Comparison of ENCODE assay signal across 8 cellular contexts in the genomic region with DNA sequence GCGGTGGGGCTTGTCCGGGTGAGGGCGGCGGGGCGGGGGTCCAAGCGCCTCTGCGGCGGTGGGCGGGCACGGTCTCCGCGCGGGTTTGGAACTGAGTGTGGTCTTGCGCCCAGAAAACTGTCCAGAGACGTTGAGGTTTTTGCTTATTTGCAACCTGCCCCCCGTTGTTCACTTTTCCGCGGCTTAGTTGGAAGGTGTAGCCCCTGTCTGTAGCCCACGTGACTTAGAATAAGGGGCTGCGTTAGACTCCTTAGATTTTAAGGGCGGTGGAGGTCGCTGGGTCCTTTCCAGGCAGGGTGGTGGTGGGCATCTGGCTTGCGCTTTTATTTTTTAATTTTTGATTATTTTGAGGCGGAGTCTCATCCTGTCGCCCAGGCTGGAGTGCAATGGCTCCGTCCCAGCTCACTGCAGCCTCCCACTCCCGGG. TPM values are rescaled to one million over a fixed set of nuclear protein-coding genes. Genes with fewer than 3 reads are reported as not detected.
DNase-seq lines count a peak whose midpoint lies in the region; ATAC-seq and TF ChIP-seq lines count a peak whose summit lies in the region.

No MANE protein-coding gene starts in this region.

- H3K36me3 Mint-ChIP-seq in CD14-positive monocyte = peaks cover 38 to 48% of the 10 kb centered on the region in 2 donors

- H3F3A ChIP-seq in neural cell (ENCODE audit: insufficient read depth, low read length, poor library complexity, severe bottlenecking) = peaks cover 4% of the 10 kb centered on the region

- TF ChIP-seq RAD21 in neural cell (conservative IDR thresholded peaks at IDR 0.05) = no peak

- H3K9ac ChIP-seq in neural cell (ENCODE audit: low read length) = peak overlapping the region; percentile 81

- TF ChIP-seq CTCF in CD14-positive monocyte (IDR thresholded peaks at IDR 0.05) (no peak), coronary artery (IDR thresholded peaks at IDR 0.05) (no peak), neural cell (IDR thresholded peaks at IDR 0.05; ENCODE audit: poor library complexity, severe bottlenecking) (no peak)

- H3K27me3 Mint-ChIP-seq in CD14-positive monocyte (ENCODE audit: low read depth in 3 of 3) = peaks cover 1 to 4% (median 3%) of the 10 kb centered on the region in 3 donors

- peak overlapping the region; percentile 44 for H3K4me2 ChIP-seq in neural cell (ENCODE audit: low read length)

- peaks cover 27% of the 10 kb centered on the region for H3K4me1 Mint-ChIP-seq in CD14-positive monocyte

- no peaks in the 10 kb centered on the region for H3K27me3 ChIP-seq in neural cell (ENCODE audit: insufficient read depth, low read depth, low read length)

- no peak for TF ChIP-seq EP300 in neural cell (conservative IDR thresholded peaks at IDR 0.05; ENCODE audit: poor library complexity, severe bottlenecking)

- peaks cover 0 to 2% (median 0%) of the 10 kb centered on the region in 7 donors for H3K9me3 Mint-ChIP-seq in CD14-positive monocyte

- H3K27ac ChIP-seq in KOPT-K1 (ENCODE audit: low read depth, low read length, poor library complexity, severe bottlenecking) (peak overlapping the region; percentile 91), coronary artery (peak overlapping the region; percentile 83 to 86), neural cell (ENCODE audit: low read length) (peak overlapping the region; percentile 82)

- H2AFZ ChIP-seq in neural cell (ENCODE audit: low read depth, low read length) = no peak overlapping the region

- ATAC-seq in GM18858 (IDR thresholded peaks at IDR 0.05; ENCODE audit: unreplicated experiment) (no peak), HG02938 (IDR thresholded peaks at IDR 0.05; ENCODE audit: unreplicated experiment) (no peak), GM18502 (IDR thresholded peaks at IDR 0.05; ENCODE audit: poor library complexity, unreplicated experiment) (no peak)

- peaks cover 59% of the 10 kb centered on the region for H3K36me3 ChIP-seq in KOPT-K1 (ENCODE audit: insufficient read depth, low read length)
- H3K36me3 ChIP-seq in neural cell (ENCODE audit: insufficient read depth, low read length) = no peaks in the 10 kb centered on the region

- peak overlapping the region; percentile 87 for H3K4me3 ChIP-seq in coronary artery
- H3K4me3 ChIP-seq in neural cell (ENCODE audit: low read length) = peak overlapping the region; percentile 96

- H4K20me1 ChIP-seq in neural cell (ENCODE audit: insufficient read depth) = peaks cover 4% of the 10 kb centered on the region

- no peaks in the 10 kb centered on the region for H3K9me3 ChIP-seq in KOPT-K1 (ENCODE audit: insufficient read depth, low read length, poor library complexity, severe bottlenecking)
- no peaks in the 10 kb centered on the region for H3K9me3 ChIP-seq in neural cell (ENCODE audit: low read length)

- H3K4me3 Mint-ChIP-seq in CD14-positive monocyte = peak overlapping the region; percentile 89 to 95

- intact Hi-C loops in CD14-positive monocyte (cut with micrococcal nuclease) = loop anchor here in 1 of 2 donors (1.0 to 2.0 kb wide), 2 partner anchors 40 to 56 kb away; a partner anchor contains a TSS

- peaks cover 14% of the 10 kb centered on the region for H3K79me2 ChIP-seq in neural cell (replicated peaks; ENCODE audit: insufficient read depth, low read length)

- H3K27ac Mint-ChIP-seq in CD14-positive monocyte = peak overlapping the region; percentile 18 to 99 (median 95)

- H3K9me2 ChIP-seq in neural cell (ENCODE audit: insufficient read depth, low read length) = no peaks in the 10 kb centered on the region

- DNase-seq in CD14-positive monocyte (ENCODE audit: low spot score) = no peak
- DNase-seq in coronary artery (ENCODE audit: low spot score) = no peak
- no peak for DNase-seq in COLO668 (lab: John Stamatoyannopoulos, UW; ENCODE audit: unreplicated experiment)

TF ChIP-seq in neural cell, 6 proteins besides CTCF, POLR2A, EP300 and RAD21:
- TF ChIP-seq TAF1 (IDR thresholded peaks at IDR 0.05; ENCODE audit: low read depth) (no peak), MXI1 (conservative IDR thresholded peaks at IDR 0.05; ENCODE audit: poor library complexity, severe bottlenecking) (no peak), POLR2AphosphoS5 (IDR thresholded peaks at IDR 0.05) (no peak), EZH2 (IDR thresholded peaks at IDR 0.05; ENCODE audit: borderline replicate concordance, insufficient read depth, low read length, poor library complexity, severe bottlenecking) (no peak), SMC3 (conservative IDR thresholded peaks at IDR 0.05; ENCODE audit: poor library complexity) (no peak)
- TF ChIP-seq, protein P1, sequence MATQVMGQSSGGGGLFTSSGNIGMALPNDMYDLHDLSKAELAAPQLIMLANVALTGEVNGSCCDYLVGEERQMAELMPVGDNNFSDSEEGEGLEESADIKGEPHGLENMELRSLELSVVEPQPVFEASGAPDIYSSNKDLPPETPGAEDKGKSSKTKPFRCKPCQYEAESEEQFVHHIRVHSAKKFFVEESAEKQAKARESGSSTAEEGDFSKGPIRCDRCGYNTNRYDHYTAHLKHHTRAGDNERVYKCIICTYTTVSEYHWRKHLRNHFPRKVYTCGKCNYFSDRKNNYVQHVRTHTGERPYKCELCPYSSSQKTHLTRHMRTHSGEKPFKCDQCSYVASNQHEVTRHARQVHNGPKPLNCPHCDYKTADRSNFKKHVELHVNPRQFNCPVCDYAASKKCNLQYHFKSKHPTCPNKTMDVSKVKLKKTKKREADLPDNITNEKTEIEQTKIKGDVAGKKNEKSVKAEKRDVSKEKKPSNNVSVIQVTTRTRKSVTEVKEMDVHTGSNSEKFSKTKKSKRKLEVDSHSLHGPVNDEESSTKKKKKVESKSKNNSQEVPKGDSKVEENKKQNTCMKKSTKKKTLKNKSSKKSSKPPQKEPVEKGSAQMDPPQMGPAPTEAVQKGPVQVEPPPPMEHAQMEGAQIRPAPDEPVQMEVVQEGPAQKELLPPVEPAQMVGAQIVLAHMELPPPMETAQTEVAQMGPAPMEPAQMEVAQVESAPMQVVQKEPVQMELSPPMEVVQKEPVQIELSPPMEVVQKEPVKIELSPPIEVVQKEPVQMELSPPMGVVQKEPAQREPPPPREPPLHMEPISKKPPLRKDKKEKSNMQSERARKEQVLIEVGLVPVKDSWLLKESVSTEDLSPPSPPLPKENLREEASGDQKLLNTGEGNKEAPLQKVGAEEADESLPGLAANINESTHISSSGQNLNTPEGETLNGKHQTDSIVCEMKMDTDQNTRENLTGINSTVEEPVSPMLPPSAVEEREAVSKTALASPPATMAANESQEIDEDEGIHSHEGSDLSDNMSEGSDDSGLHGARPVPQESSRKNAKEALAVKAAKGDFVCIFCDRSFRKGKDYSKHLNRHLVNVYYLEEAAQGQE (IDR thresholded peaks at IDR 0.05; ENCODE audit: borderline replicate concordance) = no peak

RNA-seq across cellular contexts. Expression of a gene that starts 0.8 kb away (rescaled TPM):
- polyA plus RNA-seq in CD14-positive monocyte = 1,000 to 10,000 TPM; 1,318 to 1,526 TPM
- polyA plus RNA-seq in neural cell = 452 and 591 TPM in 2 replicates
- polyA minus RNA-seq in neural cell = 127 and 197 TPM in 2 replicates

RNA-seq across cellular contexts. Expression of a gene that starts 11.0 kb away (rescaled TPM):
- polyA plus RNA-seq in CD14-positive monocyte (not detected), neural cell (50.5 and 79.7 TPM in 2 replicates)
- 302 and 348 TPM in 2 replicates for polyA minus RNA-seq in neural cell

RNA-seq across cellular contexts. Expression of a gene that starts 31.6 kb away (rescaled TPM):
- 1 to 10 TPM; 3.3 to 4.2 TPM for polyA plus RNA-seq in CD14-positive monocyte
- 60.5 and 95.2 TPM in 2 replicates for polyA plus RNA-seq in neural cell
- polyA minus RNA-seq in neural cell = 34.6 and 39.8 TPM in 2 replicates

RNA-seq across cellular contexts. Expression of a gene that starts 37.6 kb away (rescaled TPM):
- polyA plus RNA-seq in CD14-positive monocyte (under 1 TPM; 0.95 to 0.96 TPM), neural cell (32.5 and 54.1 TPM in 2 replicates)
- 21.3 and 21.7 TPM in 2 replicates for polyA minus RNA-seq in neural cell

RNA-seq across cellular contexts. Expression of a gene that starts 40.1 kb away (rescaled TPM):
- 10 to 100 TPM; 19.9 to 20.9 TPM for polyA plus RNA-seq in CD14-positive monocyte
- 80.2 and 108 TPM in 2 replicates for polyA plus RNA-seq in neural cell
- polyA minus RNA-seq in neural cell = 33.8 and 39.9 TPM in 2 replicates

Comparison
In these comparisons a context has a peak if more than half of its experiments do, and no peak if none do; other contexts are left out.
1. RNA of a gene that starts 11.0 kb away (polyA plus RNA-seq): 50.5 to 79.7 TPM in neural cell; not detected in CD14-positive monocyte; every median in the first group is over 10 times any median in the second.
2. RNA of a gene that starts 31.6 kb away (polyA plus RNA-seq): 60.5 to 95.2 TPM in neural cell; 3.3 to 4.2 TPM in CD14-positive monocyte; every median in the first group is over 10 times any median in the second.
3. Peak in every context shown above with its lines, with median percentiles within 50 percentile points of each other: H3K27ac ChIP-seq.